8 cellular contexts compared by ENCODE assay signal in genomic region chr2:218400167-218400929, GRCh38. TPM values are rescaled to one million over a fixed set of nuclear protein-coding genes. Genes with fewer than 3 reads are reported as not detected.
DNase-seq lines count a peak whose midpoint lies in the region; ATAC-seq and TF ChIP-seq lines count a peak whose summit lies in the region.

No MANE protein-coding gene starts in this region.

- H3K79me2 ChIP-seq in ACC112 (ENCODE audit: control insufficient read depth, insufficient read depth, low read length, unreplicated experiment), result peaks cover 36% of the 10 kb centered on the region

- in situ Hi-C loops in transverse colon (cut with MboI; ENCODE audit: low pct_ligation_motif_present in 1 of 4, low pct_unique_long_range_greater_than_20kb in 1 of 4, low sequenced_read_pairs in 3 of 4), result no loop called here

- H3K4me1 ChIP-seq in ACC112 (ENCODE audit: control insufficient read depth, insufficient read depth, low read length, unreplicated experiment), result peaks cover 26% of the 10 kb centered on the region
- H3K4me1 ChIP-seq in endocrine pancreas (ENCODE audit: control insufficient read depth, insufficient read depth, low read length), result no peaks in the 10 kb centered on the region
- H3K4me1 ChIP-seq in mucosa of descending colon (ENCODE audit: low read depth), result peaks cover 31% of the 10 kb centered on the region
- peaks cover 16 to 60% (median 53%) of the 10 kb centered on the region in 4 donors for H3K4me1 ChIP-seq in transverse colon

- intact Hi-C loops in mucosa of descending colon (cut with DNase I, micrococcal nuclease), result loop anchor here in 1 of 2 donors (5.0 kb wide), 1 partner anchor 108 kb away; the partner anchor contains the start of gene TMBIM1
- intact Hi-C loops in transverse colon (cut with DNase I; ENCODE audit: low total_unique reads), result no loop called here

- H3K9me3 ChIP-seq in endocrine pancreas (ENCODE audit: control insufficient read depth, low read length) (no peaks in the 10 kb centered on the region), mucosa of descending colon (no peaks in the 10 kb centered on the region), transverse colon (no peaks in the 10 kb centered on the region)

- DNase-seq in HCEC 1CT (peak; percentile 30), mucosa of descending colon (peak; percentile 66 to 82 (median 78)), transverse colon (peak; percentile 61), SKM-1 (lab: John Stamatoyannopoulos, UW; ENCODE audit: unreplicated experiment) (no peak)
- peak; percentile 32 to 35 for DNase-seq in activated CD4-positive, alpha-beta T cell treated with anti-CD3 and anti-CD28 coated beads for 4 hours

- TF ChIP-seq POLR2A in transverse colon (IDR thresholded peaks at IDR 0.05), result peak; percentile 68

- no peak for TF ChIP-seq EP300 in transverse colon (IDR thresholded peaks at IDR 0.05; ENCODE audit: low read depth)

- peak overlapping the region; percentile 42 for H3K9ac ChIP-seq in endocrine pancreas (ENCODE audit: control insufficient read depth, insufficient read depth, low read length)

- TF ChIP-seq CTCF in mucosa of descending colon (IDR thresholded peaks at IDR 0.05), result no peak
- TF ChIP-seq CTCF in transverse colon (IDR thresholded peaks at IDR 0.05), result no peak

- H3K27me3 ChIP-seq in ACC112 (ENCODE audit: insufficient read depth, low read length) (no peaks in the 10 kb centered on the region), endocrine pancreas (ENCODE audit: control insufficient read depth, insufficient read depth, low read length) (no peaks in the 10 kb centered on the region), transverse colon (no peaks in the 10 kb centered on the region)

- H3K4me3 ChIP-seq in ACC112 (ENCODE audit: low read depth, low read length) (peak overlapping the region; percentile 92), endocrine pancreas (ENCODE audit: control insufficient read depth, insufficient read depth, low read length) (no peak overlapping the region), mucosa of descending colon (peak overlapping the region; percentile 99), transverse colon (peak overlapping the region; percentile 80 to 98 (median 97))

- peak overlapping the region; percentile 76 for H3K27ac ChIP-seq in ACC112 (ENCODE audit: low read depth, low read length)
- peak overlapping the region; percentile 99 to 100 (median 100) for H3K27ac ChIP-seq in transverse colon

- H3K36me3 ChIP-seq in ACC112 (ENCODE audit: insufficient read depth, low read length), result peaks cover 7% of the 10 kb centered on the region; the same call in 1 of the 2 replicates
- no peaks in the 10 kb centered on the region for H3K36me3 ChIP-seq in endocrine pancreas (ENCODE audit: control insufficient read depth, insufficient read depth, low read length)
- H3K36me3 ChIP-seq in mucosa of descending colon (ENCODE audit: low read depth), result no peaks in the 10 kb centered on the region
- H3K36me3 ChIP-seq in transverse colon, result peaks cover 0 to 28% (median 7%) of the 10 kb centered on the region in 4 donors

- no peak for ATAC-seq in mucosa of descending colon
- no peak for ATAC-seq in GM18498 (IDR thresholded peaks at IDR 0.05; ENCODE audit: unreplicated experiment)

- no peak overlapping the region for H2AFZ ChIP-seq in ACC112 (ENCODE audit: low read length, unreplicated experiment)

- 1% methylated on average over 23 of the region's 63 CpGs; no CpG with 5 or more reads in 1 of the 2 donors for whole genome bisulfite sequencing in transverse colon (ENCODE audit: low coverage in 1 of 2), 2 donors

RNA-seq across cellular contexts. Expression of gene CTDSP1, which starts 0.7 kb away (rescaled TPM):
- total RNA-seq in mucosa of descending colon, result 100 to 1,000 TPM; 142 to 221 (median 165) TPM
- total RNA-seq in transverse colon, result 100 to 1,000 TPM; 132 to 197 (median 173) TPM

RNA-seq across cellular contexts. Expression of gene SLC11A1, which starts 18.3 kb away (rescaled TPM):
- total RNA-seq in mucosa of descending colon, result 1 to 10 TPM; 1.2 to 7.8 (median 5.3) TPM
- 1 to 10 TPM; 2.6 to 8.4 (median 6.3) TPM for total RNA-seq in transverse colon

RNA-seq across cellular contexts. Expression of gene VIL1, which starts 18.6 kb away (rescaled TPM):
- total RNA-seq in mucosa of descending colon (100 to 1,000 TPM; 194 to 550 (median 341) TPM), transverse colon (100 to 1,000 TPM; 177 to 541 (median 285) TPM)

RNA-seq across cellular contexts. Expression of gene CATIP, which starts 43.7 kb away (rescaled TPM):
- not detected for total RNA-seq in mucosa of descending colon
- total RNA-seq in transverse colon, result not detected
